In genomic region chr18:79405781-79406575, GRCh38 we compare ENCODE assay signal across 8 cellular contexts. TPM values are rescaled to one million over a fixed set of nuclear protein-coding genes. Genes with fewer than 3 reads are reported as not detected.
DNase-seq lines count a peak whose midpoint lies in the region; ATAC-seq and TF ChIP-seq lines count a peak whose summit lies in the region.

No MANE protein-coding gene starts in this region.

- H3K27ac ChIP-seq in effector memory CD4-positive, alpha-beta T cell (ENCODE audit: insufficient read depth, low read length, poor library complexity, severe bottlenecking), result peak overlapping the region; percentile 93
- peak overlapping the region; percentile 88 to 99 (median 94) for H3K27ac ChIP-seq in gastrocnemius medialis

- DNase-seq in activated CD4-positive, alpha-beta T cell treated with anti-CD3 and anti-CD28 coated beads for 4 hours, result peak; percentile 81 to 84
- peak; percentile 85 to 90 (median 88) for DNase-seq in effector memory CD4-positive, alpha-beta T cell
- peak; percentile 54 to 59 for DNase-seq in gastrocnemius medialis
- DNase-seq in NCI-H2081 (lab: John Stamatoyannopoulos, UW), result no peak
- no peak for DNase-seq in ACHN
- DNase-seq in DMS53 treated with DMSO at 0.1 percent for 48 hours (lab: John Stamatoyannopoulos, UW; ENCODE audit: unreplicated experiment), result no peak

- peak; percentile 7 to 50 for TF ChIP-seq POLR2A in gastrocnemius medialis (IDR thresholded peaks at IDR 0.05)

- H3K36me3 ChIP-seq in effector memory CD4-positive, alpha-beta T cell (ENCODE audit: control insufficient read depth, insufficient read depth, low read length), result peaks cover 12% of the 10 kb centered on the region
- peaks cover 0 to 8% of the 10 kb centered on the region in 2 donors for H3K36me3 ChIP-seq in gastrocnemius medialis

- ATAC-seq in GM19043 (IDR thresholded peaks at IDR 0.05; ENCODE audit: low read depth, unreplicated experiment), result peak; percentile 70
- ATAC-seq in HG03159 (IDR thresholded peaks at IDR 0.05; ENCODE audit: unreplicated experiment), result peak; percentile 77
- ATAC-seq in gastrocnemius medialis, result no peak

- no peaks in the 10 kb centered on the region for H3K27me3 ChIP-seq in effector memory CD4-positive, alpha-beta T cell (replicated peaks; ENCODE audit: control insufficient read depth, insufficient read depth, low read length, poor library complexity, severe bottlenecking)
- H3K27me3 ChIP-seq in gastrocnemius medialis, result no peaks in the 10 kb centered on the region

- H3K4me3 ChIP-seq in effector memory CD4-positive, alpha-beta T cell (ENCODE audit: insufficient read depth, low read depth, low read length, poor library complexity, severe bottlenecking), result peak overlapping the region; percentile 0
- H3K4me3 ChIP-seq in gastrocnemius medialis, result peak overlapping the region in 1 of 4 donors; percentile 3

- in situ Hi-C loops in gastrocnemius medialis (cut with MboI; ENCODE audit: low sequenced_read_pairs in 4 of 4) (loop anchor here in 2 of 4 donors (10.0 kb wide), 1 partner anchor 99 kb away; no protein-coding TSS in a partner anchor), ACHN (cut with HindIII; ENCODE audit: low pct_ligation_motif_present, low pct_unique_long_range_greater_than_20kb, low sequenced_read_pairs) (no loop called here)

- TF ChIP-seq CTCF in gastrocnemius medialis (IDR thresholded peaks at IDR 0.05 in 4 of 5, conservative IDR thresholded peaks at IDR 0.05 in 1 of 5), result no peak

- H3K9me3 ChIP-seq in effector memory CD4-positive, alpha-beta T cell (ENCODE audit: control insufficient read depth, low read length), result no peaks in the 10 kb centered on the region
- H3K9me3 ChIP-seq in gastrocnemius medialis, result no peaks in the 10 kb centered on the region

- peaks cover 56% of the 10 kb centered on the region for H3K4me1 ChIP-seq in effector memory CD4-positive, alpha-beta T cell (ENCODE audit: control insufficient read depth, insufficient read depth, low read length, poor library complexity, severe bottlenecking)
- peaks cover 49 to 51% of the 10 kb centered on the region in 2 donors for H3K4me1 ChIP-seq in gastrocnemius medialis

- intact Hi-C loops in gastrocnemius medialis (cut with DNase I; ENCODE audit: low total_unique reads), result loop anchor here (2.0 to 10.0 kb wide), 2 partner anchors 17 to 549 kb away; partner anchors contain the start of gene SLC66A2

RNA-seq across cellular contexts. Expression of gene NFATC1, which starts 10.2 kb away (rescaled TPM):
- total RNA-seq in gastrocnemius medialis, result 10 to 100 TPM in 3 of 4 donors, 1 to 10 TPM in 1; 7.1 to 74.7 (median 28.4) TPM

Comparison
In these comparisons a context has a peak if more than half of its experiments do, and no peak if none do; other contexts are left out.
1. ATAC-seq: peak in GM19043 (single experiment) and HG03159 (single experiment); none in gastrocnemius medialis (0 of 2).
2. DNase-seq: peak in activated CD4-positive, alpha-beta T cell treated with anti-CD3 and anti-CD28 coated beads for 4 hours (2 of 2), effector memory CD4-positive, alpha-beta T cell (3 of 3) and gastrocnemius medialis (2 of 2); none in NCI-H2081 (0 of 2), ACHN (single experiment) and DMS53 treated with DMSO at 0.1 percent for 48 hours (single experiment).